21 cellular contexts compared by ENCODE assay signal in the genomic region with DNA sequence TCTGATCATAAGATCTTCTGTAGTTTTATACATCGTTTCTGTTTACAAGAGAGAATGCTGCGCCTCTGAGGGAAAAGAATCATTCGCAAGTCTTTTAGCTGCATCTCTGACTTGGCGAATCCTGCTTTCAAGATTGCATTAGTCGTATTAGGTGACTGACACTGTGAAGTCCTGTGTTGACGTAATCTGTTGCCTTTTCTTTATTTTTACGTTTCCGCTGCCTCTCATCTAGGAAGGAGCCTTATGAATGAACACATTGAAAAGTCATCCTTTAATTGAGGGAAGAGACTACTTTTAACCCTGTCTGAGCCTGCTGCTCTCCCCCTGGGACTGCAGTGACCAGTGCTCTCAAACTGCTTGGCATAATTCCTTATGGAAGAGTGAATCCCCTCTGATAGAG.
DNase-seq lines count a peak whose midpoint lies in the region; TF ChIP-seq lines count a peak whose summit lies in the region.
"Had no signal": no experiment of that assay in that cellular context is flagged by ENCODE, and none has a peak within 500 bp of the region (broad histone marks: within the 10 kb centered on the region; RNA-seq: fewer than 3 reads in every experiment).

No MANE protein-coding gene starts in this region.

- no peaks in the 10 kb centered on the region for H3K27me3 Mint-ChIP-seq in neural crest cell (ENCODE audit: low read depth)
- H3K27me3 Mint-ChIP-seq: B cell; CD8-positive, alpha-beta memory T cell had no signal

- peak overlapping the region; percentile 83 for H3K27ac Mint-ChIP-seq in neural crest cell (ENCODE audit: unreplicated experiment)
- H3K27ac Mint-ChIP-seq: B cell; CD8-positive, alpha-beta memory T cell had no signal

- peaks cover 16% of the 10 kb centered on the region for H3K4me1 Mint-ChIP-seq in neural crest cell
- H3K4me1 Mint-ChIP-seq: B cell; CD8-positive, alpha-beta memory T cell had no signal

- TF ChIP-seq CTCF in choroid plexus epithelial cell (conservative IDR thresholded peaks at IDR 0.05; ENCODE audit: low read depth, low read length) (no peak), neural crest cell (conservative IDR thresholded peaks at IDR 0.05) (no peak), tibial artery (IDR thresholded peaks at IDR 0.05) (no peak), brain microvascular endothelial cell (IDR thresholded peaks at IDR 0.05; ENCODE audit: low read depth, low read length, missing control alignments) (no peak)

- in situ Hi-C loops in brain microvascular endothelial cell (cut with HindIII; ENCODE audit: low pct_ligation_motif_present, low sequenced_read_pairs), result no loop called here

- peak overlapping the region; percentile 10 for H3K4me3 Mint-ChIP-seq in neural crest cell
- H3K4me3 Mint-ChIP-seq: B cell; CD8-positive, alpha-beta memory T cell had no signal

- H3K36me3 ChIP-seq in KOPT-K1 (ENCODE audit: insufficient read depth, low read length), result peaks cover 14% of the 10 kb centered on the region
- no peaks in the 10 kb centered on the region for H3K36me3 ChIP-seq in tibial artery
- H3K36me3 ChIP-seq in brain microvascular endothelial cell (replicated peaks), result no peaks in the 10 kb centered on the region
- H3K36me3 ChIP-seq: SJSA1 had no signal

- peaks cover 0 to 51% (median 28%) of the 10 kb centered on the region in 4 donors for H3K4me1 ChIP-seq in tibial artery
- H3K4me1 ChIP-seq: SJSA1 had no signal

- H3K4me3 ChIP-seq in choroid plexus epithelial cell (ENCODE audit: low read depth, low read length), result no peak overlapping the region
- no peak overlapping the region for H3K4me3 ChIP-seq in tibial artery
- H3K4me3 ChIP-seq in brain microvascular endothelial cell (ENCODE audit: low read depth, low read length), result no peak overlapping the region
- H3K4me3 ChIP-seq: K562, SJSA1 had no signal

- H3K9me3 ChIP-seq in KOPT-K1 (ENCODE audit: insufficient read depth, low read length, poor library complexity, severe bottlenecking) (peaks cover 24% of the 10 kb centered on the region), tibial artery (peaks cover 0 to 12% (median 11%) of the 10 kb centered on the region in 3 donors)

- H3K27me3 ChIP-seq in tibial artery (no peaks in the 10 kb centered on the region), brain microvascular endothelial cell (replicated peaks) (no peaks in the 10 kb centered on the region)
- H3K27me3 ChIP-seq: SJSA1 had no signal

- H3K36me3 Mint-ChIP-seq in neural crest cell (ENCODE audit: low read depth), result peaks cover 8% of the 10 kb centered on the region

- peaks cover 3% of the 10 kb centered on the region for H3K9me3 Mint-ChIP-seq in neural crest cell

- intact Hi-C loops in tibial artery (cut with DNase I; ENCODE audit: low total_unique reads), result no loop called here

- H3K27ac ChIP-seq in KOPT-K1 (ENCODE audit: low read depth, low read length, poor library complexity, severe bottlenecking) (peak overlapping the region; percentile 19), tibial artery (peak overlapping the region; percentile 73 to 79), brain microvascular endothelial cell (no peak overlapping the region)
- H3K27ac ChIP-seq: C4-2B, SJSA1 had no signal

- DNase-seq in choroid plexus epithelial cell (ENCODE audit: low read depth), result peak; percentile 7
- DNase-seq in neural crest cell (ENCODE audit: low read depth, low spot score), result no peak
- no peak for DNase-seq in tibial artery
- no peak for DNase-seq in brain microvascular endothelial cell
- no peak for DNase-seq in activated naive CD4-positive, alpha-beta T cell treated with Interleukin-2 at 50 U/mL for 16 hours
- no peak for DNase-seq in mucosa of gallbladder (ENCODE audit: low spot score)
- DNase-seq in GM03348 (ENCODE audit: low spot score), result no peak
- DNase-seq: Calu3; CD8-positive, alpha-beta memory T cell; DMS79 treated with DMSO at 0.1 percent for 48 hours; NCI-H1105 treated with DMSO at 0.1 percent for 48 hours; NCI-H146; NCI-H2029; NCI-H446; NCI-H524 treated with DMSO at 0.1 percent for 48 hours; NCI-H774 had no signal
